20 cellular contexts compared by ENCODE assay signal in genomic region chr2:135630488-135630887, GRCh38.
DNase-seq lines count a peak whose midpoint lies in the region; ATAC-seq, FAIRE-seq and TF ChIP-seq lines count a peak whose summit lies in the region.
"Had no signal": no experiment of that assay in that cellular context is flagged by ENCODE, and none has a peak within 500 bp of the region (broad histone marks: within the 10 kb centered on the region; RNA-seq: fewer than 3 reads in every experiment).

No MANE protein-coding gene starts in this region.

- peaks cover 26% of the 10 kb centered on the region for H3K4me1 Mint-ChIP-seq in progenitor cell of endocrine pancreas (ENCODE audit: low read depth)
- H3K4me1 Mint-ChIP-seq: GM23338, H9 had no signal

- TF ChIP-seq CTCF in VCaP (conservative IDR thresholded peaks at IDR 0.05) (no peak), progenitor cell of endocrine pancreas (IDR thresholded peaks at IDR 0.05; ENCODE audit: unreplicated experiment) (no peak)

- H3K9me3 Mint-ChIP-seq in progenitor cell of endocrine pancreas (ENCODE audit: low read depth), result no peaks in the 10 kb centered on the region
- H3K9me3 Mint-ChIP-seq: CD8-positive, alpha-beta T cell; GM23338; H9; HFFc6 had no signal

- ATAC-seq in left lobe of liver, result peak; percentile 79
- ATAC-seq in right cardiac atrium, result no peak
- no peak for ATAC-seq in GM19452 (IDR thresholded peaks at IDR 0.05; ENCODE audit: unreplicated experiment)
- ATAC-seq: CD8-positive, alpha-beta T cell; GM23338; HCT116 had no signal

- FAIRE-seq in colon (lab: Jason Lieb, UNC), result peak; percentile 64
- FAIRE-seq: G401.6, GM12892, GM19239 had no signal

- H3K4me3 ChIP-seq in right cardiac atrium (ENCODE audit: low read length), result no peak overlapping the region
- H3K4me3 ChIP-seq: GM23338 had no signal

- no peaks in the 10 kb centered on the region for H3K27me3 Mint-ChIP-seq in progenitor cell of endocrine pancreas

- H3K27ac ChIP-seq in VCaP (peak overlapping the region; percentile 46), right cardiac atrium (ENCODE audit: low read length) (no peak overlapping the region), substantia nigra (ENCODE audit: low read depth, low read length, poor library complexity, severe bottlenecking) (no peak overlapping the region)

- no peaks in the 10 kb centered on the region for H3K9me3 ChIP-seq in right cardiac atrium (ENCODE audit: control insufficient read depth, low read length)
- H3K9me3 ChIP-seq: Caco-2 had no signal

- H3K27me3 ChIP-seq in right cardiac atrium (ENCODE audit: control insufficient read depth, insufficient read depth), result no peaks in the 10 kb centered on the region

- peaks cover 2% of the 10 kb centered on the region for H3K36me3 Mint-ChIP-seq in progenitor cell of endocrine pancreas (ENCODE audit: insufficient read depth)

- intact Hi-C loops in right cardiac atrium (cut with DNase I), result no loop called here

- peak overlapping the region; percentile 45 for H3K4me3 Mint-ChIP-seq in progenitor cell of endocrine pancreas (ENCODE audit: low read depth)
- H3K4me3 Mint-ChIP-seq: CD8-positive, alpha-beta T cell; GM23338; H9; HFFc6 had no signal

- H3K4me1 ChIP-seq in right cardiac atrium (ENCODE audit: control insufficient read depth, insufficient read depth, low read length), result no peaks in the 10 kb centered on the region

- DNase-seq in left lobe of liver (ENCODE audit: low spot score) (no peak), progenitor cell of endocrine pancreas (ENCODE audit: low spot score, unreplicated experiment) (no peak), SKM-1 treated with dmso at 0.1 percent for 144 hours (lab: John Stamatoyannopoulos, UW; ENCODE audit: unreplicated experiment) (no peak), right cardiac atrium (no peak), substantia nigra (lab: John Stamatoyannopoulos, UW) (no peak)
- DNase-seq: C1 segment of cervical spinal cord; Caco-2; CD8-positive, alpha-beta T cell; DMS153; DND-41; H9; HFFc6 had no signal

- H3K27ac Mint-ChIP-seq in progenitor cell of endocrine pancreas, result no peak overlapping the region
- H3K27ac Mint-ChIP-seq: CD8-positive, alpha-beta T cell; GM23338; HFFc6 had no signal

- WGBS in right cardiac atrium, result 91% methylated on average over 1 of the region's 1 CpG
